Comparison of ENCODE assay signal across 7 cellular contexts in genomic region chr16:23716484-23716883, GRCh38. TPM values are rescaled to one million over a fixed set of nuclear protein-coding genes. Genes with fewer than 3 reads are reported as not detected.
"Had no signal": no experiment of that assay in that cellular context is flagged by ENCODE, and none has a peak within 500 bp of the region (broad histone marks: within the 10 kb centered on the region; RNA-seq: fewer than 3 reads in every experiment).

No MANE protein-coding gene starts in this region.

- ATAC-seq: K562 had no signal

- H3K27ac ChIP-seq: HL-60 had no signal

- H3K4me3 Mint-ChIP-seq: IgD-negative memory B cell had no signal

- DNase-seq: IMR-90, KBM-7 had no signal

- H3K36me3 Mint-ChIP-seq: IgD-negative memory B cell had no signal

- H3K27ac Mint-ChIP-seq: IgD-negative memory B cell had no signal

- FAIRE-seq: HTR-8/SVneo, K562 had no signal

- H3K4me1 Mint-ChIP-seq: IgD-negative memory B cell had no signal

- H3K4me3 ChIP-seq: K562 had no signal

RNA-seq across cellular contexts. Expression of gene ERN2, which starts 3.5 kb away (rescaled TPM):
- total RNA-seq: HT1080 had no signal
- polyA plus RNA-seq: IgD-negative memory B cell had no signal

RNA-seq across cellular contexts. Expression of gene CHP2, which starts 38.3 kb away (rescaled TPM):
- total RNA-seq: HT1080, IMR-90 had no signal
- polyA plus RNA-seq: IgD-negative memory B cell, IMR-90 had no signal
